ENCODE assay signal across 2 cellular contexts in the genomic region with DNA sequence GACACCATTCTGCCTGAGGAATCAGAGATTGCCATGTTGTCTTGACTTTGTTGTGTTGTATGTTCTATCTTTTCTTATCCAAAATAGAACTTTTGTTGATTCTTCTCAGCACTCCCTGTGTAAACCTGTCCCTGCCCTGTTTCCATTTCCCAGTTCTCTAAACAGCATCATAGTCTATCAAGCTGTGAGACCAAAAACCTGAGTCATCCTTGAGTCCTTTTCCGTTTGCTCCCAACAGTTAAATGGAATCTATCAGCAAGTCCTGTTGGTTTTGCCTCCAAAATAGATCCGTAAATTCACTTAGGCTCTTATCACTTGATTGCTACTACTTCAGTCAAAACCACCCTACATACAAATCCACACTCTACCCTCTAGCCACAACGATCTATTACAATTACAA.
TF ChIP-seq lines count a peak whose summit lies in the region.

No MANE protein-coding gene starts in this region.

TF ChIP-seq in GM23338, 12 proteins besides CTCF, POLR2A, EP300 and RAD21:
- no peak for TF ChIP-seq REST (IDR thresholded peaks at IDR 0.05; ENCODE audit: unreplicated experiment)

TF ChIP-seq in IMR-90, 13 proteins besides CTCF, POLR2A, EP300 and RAD21 (continued from another document):
- TF ChIP-seq, protein P1, sequence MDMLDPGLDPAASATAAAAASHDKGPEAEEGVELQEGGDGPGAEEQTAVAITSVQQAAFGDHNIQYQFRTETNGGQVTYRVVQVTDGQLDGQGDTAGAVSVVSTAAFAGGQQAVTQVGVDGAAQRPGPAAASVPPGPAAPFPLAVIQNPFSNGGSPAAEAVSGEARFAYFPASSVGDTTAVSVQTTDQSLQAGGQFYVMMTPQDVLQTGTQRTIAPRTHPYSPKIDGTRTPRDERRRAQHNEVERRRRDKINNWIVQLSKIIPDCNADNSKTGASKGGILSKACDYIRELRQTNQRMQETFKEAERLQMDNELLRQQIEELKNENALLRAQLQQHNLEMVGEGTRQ (IDR thresholded peaks at IDR 0.05; ENCODE audit: low read depth, low read length) = no peak
- no peak for TF ChIP-seq RFX5 (IDR thresholded peaks at IDR 0.05; ENCODE audit: low read depth, low read length)
- TF ChIP-seq MXI1 (IDR thresholded peaks at IDR 0.05; ENCODE audit: borderline replicate concordance, low read depth, low read length) = no peak
- no peak for TF ChIP-seq SMC3 (IDR thresholded peaks at IDR 0.05; ENCODE audit: low read depth, low read length)
- no peak for TF ChIP-seq MAZ (IDR thresholded peaks at IDR 0.05; ENCODE audit: borderline replicate concordance, low read depth, low read length)
- no peak for TF ChIP-seq RCOR1 (IDR thresholded peaks at IDR 0.05; ENCODE audit: insufficient replicate concordance, low read length)
- no peak for TF ChIP-seq CEBPB (IDR thresholded peaks at IDR 0.05; ENCODE audit: low read depth, low read length)
- no peak for TF ChIP-seq BHLHE40 (IDR thresholded peaks at IDR 0.05; ENCODE audit: low read depth, low read length)
- no peak for TF ChIP-seq MAFK (IDR thresholded peaks at IDR 0.05; ENCODE audit: low read depth, low read length)
- no peak for TF ChIP-seq CHD1 (IDR thresholded peaks at IDR 0.05; ENCODE audit: low read depth, low read length)
TF ChIP-seq in IMR-90: peak in this region for 0.
